Comparison of ENCODE assay signal across 16 cellular contexts in genomic region chr4:155624478-155624877, GRCh38. TPM values are rescaled to one million over a fixed set of nuclear protein-coding genes. Genes with fewer than 3 reads are reported as not detected.
A peak's percentile ranks its signal among the peaks of the same experiment; 100 is the strongest.
DNase-seq lines count a peak whose midpoint lies in the region; ATAC-seq, FAIRE-seq and TF ChIP-seq lines count a peak whose summit lies in the region.
"Had no signal": no experiment of that assay in that cellular context is flagged by ENCODE, and none has a peak within 500 bp of the region (broad histone marks: within the 10 kb centered on the region; RNA-seq: fewer than 3 reads in every experiment).

No MANE protein-coding gene starts in this region.

- DNase-seq in kidney (no peak), heart right ventricle (no peak), NCI-H82 (lab: John Stamatoyannopoulos, UW) (no peak), D721Med (ENCODE audit: insufficient read length, low spot score) (no peak)
- DNase-seq: activated B cell treated with CpG ODN at 0.5 μM for 24 hours; activated T-cell treated with anti-CD3 and anti-CD28 coated beads, Interleukin-2, amount 50 U/mL, for 4 hours; CD4-positive, CD25-positive, alpha-beta regulatory T cell; GF-D8; NCI-H524 treated with DMSO at 0.1 percent for 48 hours had no signal

- ATAC-seq in GM18907 (IDR thresholded peaks at IDR 0.05; ENCODE audit: unreplicated experiment) (peak; percentile 99), GM21723 (IDR thresholded peaks at IDR 0.05; ENCODE audit: unreplicated experiment) (peak; percentile 82), HG03135 (IDR thresholded peaks at IDR 0.05; ENCODE audit: unreplicated experiment) (peak; percentile 96), heart right ventricle (no peak), GM21360 (IDR thresholded peaks at IDR 0.05; ENCODE audit: unreplicated experiment) (no peak)
- ATAC-seq: activated T-cell treated with anti-CD3 and anti-CD28 coated beads, Interleukin-2, amount 50 U/mL, for 4 hours had no signal

- FAIRE-seq in kidney (lab: Jason Lieb, UNC), result peak; percentile 65
- FAIRE-seq in D721Med (lab: Jason Lieb, UNC), result no peak
- FAIRE-seq: endometrium, H1 had no signal

- intact Hi-C loops in kidney (cut with DNase I), result no loop called here
- intact Hi-C loops in heart right ventricle (cut with DNase I), result no loop called here

- H3K27me3 ChIP-seq in heart right ventricle, result no peaks in the 10 kb centered on the region

- H3K9me3 ChIP-seq in kidney (ENCODE audit: control insufficient read depth in 1 of 2, low read length in 2 of 2) (no peaks in the 10 kb centered on the region), heart right ventricle (no peaks in the 10 kb centered on the region)
- H3K9me3 ChIP-seq: prostate gland had no signal

- H3K4me3 ChIP-seq in kidney (ENCODE audit: low read length in 2 of 2) (no peak overlapping the region), heart right ventricle (no peak overlapping the region)
- H3K4me3 ChIP-seq: prostate gland had no signal

- H3K4me1 ChIP-seq in kidney (ENCODE audit: control insufficient read depth in 1 of 2, insufficient read depth in 1 of 2, low read depth in 1 of 2, low read length in 2 of 2), result no peaks in the 10 kb centered on the region
- H3K4me1 ChIP-seq in heart right ventricle, result peaks cover 0 to 18% (median 3%) of the 10 kb centered on the region in 9 donors
- H3K4me1 ChIP-seq: prostate gland had no signal

- TF ChIP-seq CTCF in kidney (IDR thresholded peaks at IDR 0.05; ENCODE audit: borderline replicate concordance, extremely low read depth, insufficient read depth) (no peak), heart right ventricle (IDR thresholded peaks at IDR 0.05) (no peak), D721Med (IDR thresholded peaks at IDR 0.05; ENCODE audit: insufficient read depth, missing control alignments) (no peak)

- no peak overlapping the region for H3K9ac ChIP-seq in kidney (ENCODE audit: low read length in 2 of 2)

- H3K27ac ChIP-seq in kidney (ENCODE audit: low read depth in 2 of 2, low read length in 2 of 2), result no peak overlapping the region
- no peak overlapping the region for H3K27ac ChIP-seq in heart right ventricle
- H3K27ac ChIP-seq: prostate gland had no signal

- no peaks in the 10 kb centered on the region for H3K36me3 ChIP-seq in kidney (ENCODE audit: control insufficient read depth in 1 of 2, insufficient read depth in 2 of 2, low read length in 2 of 2)
- no peaks in the 10 kb centered on the region for H3K36me3 ChIP-seq in heart right ventricle
- H3K36me3 ChIP-seq: prostate gland had no signal

RNA-seq across cellular contexts. Expression of gene GUCY1A1, which starts 42.2 kb away (rescaled TPM):
- total RNA-seq in kidney (64.6 TPM), heart right ventricle (100 to 1,000 TPM in 1 of 10 donors, 10 to 100 TPM in 9; 45.0 to 101 (median 65.4) TPM)
- polyA plus RNA-seq in kidney (ENCODE audit: insufficient read depth, low read depth, low replicate concordance) (6.9 TPM), heart right ventricle (10 to 100 TPM in 1 of 2 donors, 1 to 10 TPM in 1; 6.7 to 13.8 TPM)
- total RNA-seq: H1 had no signal
- polyA plus RNA-seq: CD4-positive, CD25-positive, alpha-beta regulatory T cell; H1 had no signal

Comparison
In these comparisons a context has a peak if more than half of its experiments do, and no peak if none do; other contexts are left out.
1. ATAC-seq: peak in GM18907 (single experiment), GM21723 (single experiment) and HG03135 (single experiment); none in heart right ventricle (0 of 8) and GM21360 (single experiment).